In genomic region chr1:235545294-235545930, GRCh38 we compare ENCODE assay signal across 19 cellular contexts. TPM values are rescaled to one million over a fixed set of nuclear protein-coding genes. Genes with fewer than 3 reads are reported as not detected.
DNase-seq lines count a peak whose midpoint lies in the region; ATAC-seq, FAIRE-seq and TF ChIP-seq lines count a peak whose summit lies in the region.
"Had no signal": no experiment of that assay in that cellular context is flagged by ENCODE, and none has a peak within 500 bp of the region (broad histone marks: within the 10 kb centered on the region; RNA-seq: fewer than 3 reads in every experiment).

No MANE protein-coding gene starts in this region.

- peak; percentile 10 for DNase-seq in Caki2 (ENCODE audit: low read depth)
- no peak for DNase-seq in astrocyte (ENCODE audit: low read depth)
- DNase-seq in kidney tubule cell (ENCODE audit: low spot score) = peak; percentile 56
- DNase-seq in trophoblast cell = peak; percentile 23 to 68
- no peak for DNase-seq in T-helper 2 cell treated with Interferon-gamma antibody and Interleukin-4, amounts not matched to agents 5 μg/mL and 100 μg/mL, for 36 hours (ENCODE audit: low spot score)
- DNase-seq in CD4-positive, alpha-beta memory T cell = no peak
- DNase-seq in heart left ventricle = no peak
- DNase-seq: BE2C; C1 segment of cervical spinal cord; Caco-2; CD4-positive, CD25-positive, alpha-beta regulatory T cell; DMS153; DMS79; GDM1; H7 had no signal

- intact Hi-C loops in CD4-positive, alpha-beta memory T cell (cut with micrococcal nuclease) = no loop called here
- intact Hi-C loops in heart left ventricle (cut with DNase I) = no loop called here

- H3K4me2 ChIP-seq in astrocyte (ENCODE audit: low read length) (no peak overlapping the region), trophoblast cell (ENCODE audit: low read length) (no peak overlapping the region)
- H3K4me2 ChIP-seq: GM23338 had no signal

- H3K79me1 ChIP-seq in trophoblast cell (ENCODE audit: low read length) = no peaks in the 10 kb centered on the region

- no peak for TF ChIP-seq POLR2A in heart left ventricle (IDR thresholded peaks at IDR 0.05)

- H2BK5ac ChIP-seq in trophoblast cell (ENCODE audit: low read depth, low read length, poor library complexity) = no peak overlapping the region

- no peaks in the 10 kb centered on the region for H4K20me1 ChIP-seq in astrocyte (ENCODE audit: insufficient read depth, low read length)

- POLR2A ChIA-PET in CD4-positive, alpha-beta memory T cell (lab: Charles Lee; ENCODE audit: partially characterized antibody) = no interaction called here

- H3K4me3 ChIP-seq in astrocyte (ENCODE audit: insufficient read depth, low read depth, low read length) (no peak overlapping the region), trophoblast cell (ENCODE audit: low read depth, low read length) (no peak overlapping the region), heart left ventricle (no peak overlapping the region)
- no peak overlapping the region for H3K4me3 ChIP-seq in CD4-positive, alpha-beta memory T cell (ENCODE audit: low read length in 2 of 2)
- H3K4me3 ChIP-seq: GM23338 had no signal

- H3K27me3 ChIP-seq in astrocyte (ENCODE audit: insufficient read depth, low read length) = peaks cover 2% of the 10 kb centered on the region
- H3K27me3 ChIP-seq in trophoblast cell (ENCODE audit: insufficient read depth, low read length) = no peaks in the 10 kb centered on the region
- no peaks in the 10 kb centered on the region for H3K27me3 ChIP-seq in CD4-positive, alpha-beta memory T cell (ENCODE audit: insufficient read depth, low read length)
- peaks cover 0 to 8% (median 0%) of the 10 kb centered on the region in 9 donors for H3K27me3 ChIP-seq in heart left ventricle
- H3K27me3 ChIP-seq: BE2C had no signal

- H3K36me3 Mint-ChIP-seq in astrocyte (ENCODE audit: low read depth, unreplicated experiment) = no peaks in the 10 kb centered on the region
- no peaks in the 10 kb centered on the region for H3K36me3 Mint-ChIP-seq in T-helper 2 cell treated with Interferon-gamma antibody and Interleukin-4, amounts not matched to agents 5 μg/mL and 100 μg/mL, for 36 hours (ENCODE audit: low read depth)
- no peaks in the 10 kb centered on the region for H3K36me3 Mint-ChIP-seq in CD4-positive, alpha-beta memory T cell
- H3K36me3 Mint-ChIP-seq: CD4-positive, CD25-positive, alpha-beta regulatory T cell had no signal

- no peak overlapping the region for H2BK120ac ChIP-seq in trophoblast cell (ENCODE audit: insufficient read depth, low read length, poor library complexity)

- H3K18ac ChIP-seq in trophoblast cell (ENCODE audit: low read length) = no peak overlapping the region

- no peaks in the 10 kb centered on the region for H3K27me3 Mint-ChIP-seq in astrocyte (ENCODE audit: low read depth, unreplicated experiment)
- peaks cover 5% of the 10 kb centered on the region for H3K27me3 Mint-ChIP-seq in T-helper 2 cell treated with Interferon-gamma antibody and Interleukin-4, amounts not matched to agents 5 μg/mL and 100 μg/mL, for 36 hours (ENCODE audit: low read depth)
- H3K27me3 Mint-ChIP-seq in CD4-positive, alpha-beta memory T cell = peaks cover 4 to 9% of the 10 kb centered on the region in 2 donors

- H3K27ac Mint-ChIP-seq in astrocyte (ENCODE audit: unreplicated experiment) = peak overlapping the region; percentile 2
- no peak overlapping the region for H3K27ac Mint-ChIP-seq in T-helper 2 cell treated with Interferon-gamma antibody and Interleukin-4, amounts not matched to agents 5 μg/mL and 100 μg/mL, for 36 hours
- no peak overlapping the region for H3K27ac Mint-ChIP-seq in CD4-positive, alpha-beta memory T cell
- H3K27ac Mint-ChIP-seq: CD4-positive, CD25-positive, alpha-beta regulatory T cell; GM23338 had no signal

- H3K9me3 ChIP-seq in astrocyte (ENCODE audit: insufficient read depth, low read depth, low read length) = no peaks in the 10 kb centered on the region
- H3K9me3 ChIP-seq in trophoblast cell (ENCODE audit: insufficient read depth, low read depth, low read length) = no peaks in the 10 kb centered on the region
- no peaks in the 10 kb centered on the region for H3K9me3 ChIP-seq in CD4-positive, alpha-beta memory T cell (ENCODE audit: control insufficient read depth in 1 of 2, low read length in 2 of 2)
- no peaks in the 10 kb centered on the region for H3K9me3 ChIP-seq in heart left ventricle
- H3K9me3 ChIP-seq: BE2C, Caco-2 had no signal

- H4K12ac ChIP-seq in trophoblast cell (ENCODE audit: low read depth, low read length) = no peak overlapping the region

- in situ Hi-C loops in Caki2 (cut with HindIII; ENCODE audit: low pct_unique_long_range_greater_than_20kb, low sequenced_read_pairs) = no loop called here

- no peak for ATAC-seq in heart left ventricle
- ATAC-seq: HCT116 had no signal

- H3K23ac ChIP-seq in trophoblast cell (ENCODE audit: low read length) = no peak overlapping the region

- H3K36me3 ChIP-seq in astrocyte (ENCODE audit: insufficient read depth, low read length) (no peaks in the 10 kb centered on the region), trophoblast cell (ENCODE audit: control insufficient read depth in 1 of 2, insufficient read depth in 2 of 2, low read length in 2 of 2) (no peaks in the 10 kb centered on the region), heart left ventricle (no peaks in the 10 kb centered on the region)
- H3K36me3 ChIP-seq in CD4-positive, alpha-beta memory T cell (ENCODE audit: insufficient read depth, low read length) = no peaks in the 10 kb centered on the region
- H3K36me3 ChIP-seq: BE2C had no signal

- H3K9ac ChIP-seq in astrocyte (ENCODE audit: low read length) = no peak overlapping the region
- no peak overlapping the region for H3K9ac ChIP-seq in trophoblast cell (ENCODE audit: low read length)

- H3K79me2 ChIP-seq in astrocyte (ENCODE audit: insufficient read depth, low read length) (no peaks in the 10 kb centered on the region), trophoblast cell (ENCODE audit: control insufficient read depth, insufficient read depth, low read length, poor library complexity) (no peaks in the 10 kb centered on the region)

- H3K9me3 Mint-ChIP-seq in astrocyte (ENCODE audit: unreplicated experiment) = no peaks in the 10 kb centered on the region
- no peaks in the 10 kb centered on the region for H3K9me3 Mint-ChIP-seq in T-helper 2 cell treated with Interferon-gamma antibody and Interleukin-4, amounts not matched to agents 5 μg/mL and 100 μg/mL, for 36 hours
- no peaks in the 10 kb centered on the region for H3K9me3 Mint-ChIP-seq in CD4-positive, alpha-beta memory T cell
- H3K9me3 Mint-ChIP-seq: CD4-positive, CD25-positive, alpha-beta regulatory T cell; GM23338 had no signal

- no peak overlapping the region for H2BK12ac ChIP-seq in trophoblast cell (ENCODE audit: low read length)

- no peaks in the 10 kb centered on the region for H3K4me1 ChIP-seq in astrocyte (ENCODE audit: insufficient read depth, low read length)
- H3K4me1 ChIP-seq in trophoblast cell (ENCODE audit: control insufficient read depth in 1 of 2, insufficient read depth in 2 of 2, low read length in 2 of 2) = no peaks in the 10 kb centered on the region
- H3K4me1 ChIP-seq in CD4-positive, alpha-beta memory T cell (ENCODE audit: insufficient read depth, low read length) = no peaks in the 10 kb centered on the region
- no peaks in the 10 kb centered on the region for H3K4me1 ChIP-seq in heart left ventricle

- no peak overlapping the region for H4K8ac ChIP-seq in trophoblast cell (ENCODE audit: low read depth, low read length)

- no CpG with 5 or more reads among the region's 9 CpGs for WGBS in trophoblast cell (ENCODE audit: extremely low coverage, insufficient coverage, insufficient read length)
- 83 to 91% (median 87%) methylated on average over 9 of the region's 9 CpGs for WGBS in heart left ventricle, 4 donors

- TF ChIP-seq CTCF in astrocyte (IDR thresholded peaks at IDR 0.05; ENCODE audit: insufficient read depth, low read depth, low read length) (no peak), heart left ventricle (IDR thresholded peaks at IDR 0.05) (no peak)

- H3K27ac ChIP-seq in astrocyte (ENCODE audit: low read depth, low read length) (no peak overlapping the region), trophoblast cell (ENCODE audit: low read depth, low read length) (no peak overlapping the region), heart left ventricle (no peak overlapping the region)
- H3K27ac ChIP-seq in CD4-positive, alpha-beta memory T cell (ENCODE audit: low read depth, low read length) = no peak overlapping the region

- H3K4me1 Mint-ChIP-seq in astrocyte (ENCODE audit: low read depth, unreplicated experiment) = no peaks in the 10 kb centered on the region
- no peaks in the 10 kb centered on the region for H3K4me1 Mint-ChIP-seq in T-helper 2 cell treated with Interferon-gamma antibody and Interleukin-4, amounts not matched to agents 5 μg/mL and 100 μg/mL, for 36 hours (ENCODE audit: low read depth)
- H3K4me1 Mint-ChIP-seq in CD4-positive, alpha-beta memory T cell = no peaks in the 10 kb centered on the region

- H4K91ac ChIP-seq in trophoblast cell (ENCODE audit: low read depth, low read length) = no peak overlapping the region

- H2AFZ ChIP-seq in astrocyte (ENCODE audit: low read depth, low read length) (no peak overlapping the region), trophoblast cell (ENCODE audit: insufficient read depth, low read length, poor library complexity) (no peak overlapping the region)
- H2AFZ ChIP-seq: GM23338 had no signal

- no peak overlapping the region for H2AK5ac ChIP-seq in trophoblast cell (ENCODE audit: low read length)

- CTCF ChIA-PET in CD4-positive, alpha-beta memory T cell (lab: Charles Lee; ENCODE audit: partially characterized antibody) = no interaction called here

- H3K4ac ChIP-seq in trophoblast cell (ENCODE audit: low read depth, low read length) = no peak overlapping the region

- no peak overlapping the region for H3K14ac ChIP-seq in trophoblast cell (ENCODE audit: low read length)

- no peak for FAIRE-seq in astrocyte (lab: Jason Lieb, UNC)
- FAIRE-seq: GM12892, GM18507 had no signal

- H3K4me3 Mint-ChIP-seq in astrocyte (ENCODE audit: unreplicated experiment) = no peak overlapping the region
- no peak overlapping the region for H3K4me3 Mint-ChIP-seq in T-helper 2 cell treated with Interferon-gamma antibody and Interleukin-4, amounts not matched to agents 5 μg/mL and 100 μg/mL, for 36 hours
- no peak overlapping the region for H3K4me3 Mint-ChIP-seq in CD4-positive, alpha-beta memory T cell
- H3K4me3 Mint-ChIP-seq: CD4-positive, CD25-positive, alpha-beta regulatory T cell; GM23338 had no signal

RNA-seq across cellular contexts. Expression of gene B3GALNT2, which starts 41.2 kb away (rescaled TPM):
- total RNA-seq in Caki2 (2014; rRNA removed; shearing (Covaris generic); ENCODE audit: low replicate concordance) = 11.1 and 13.7 TPM in 2 replicates
- total RNA-seq in astrocyte (38.1 and 40.5 TPM in 2 replicates), heart left ventricle (10 to 100 TPM; 18.3 to 25.9 (median 20.9) TPM)
- polyA plus RNA-seq in trophoblast cell (2013) = 22.0 and 23.1 TPM in 2 replicates
- 10 to 100 TPM; 11.0 to 12.1 TPM for total RNA-seq in CD4-positive, alpha-beta memory T cell
- polyA plus RNA-seq in CD4-positive, alpha-beta memory T cell = 1 to 10 TPM; 6.3 to 7.2 TPM
- 10 to 100 TPM in 1 of 2 donors, 1 to 10 TPM in 1; 5.4 to 13.0 TPM for polyA plus RNA-seq in heart left ventricle

Comparison
In these comparisons a context has a peak if more than half of its experiments do, and no peak if none do; other contexts are left out.
1. DNase-seq: peak in Caki2 (single experiment), kidney tubule cell (single experiment) and trophoblast cell (2 of 2); none in astrocyte (single experiment), T-helper 2 cell treated with Interferon-gamma antibody and Interleukin-4, amounts not matched to agents 5 μg/mL and 100 μg/mL, for 36 hours (single experiment), CD4-positive, alpha-beta memory T cell (0 of 5) and heart left ventricle (0 of 5).